16 cellular contexts compared by ENCODE assay signal in genomic region chr3:131114201-131114600, GRCh38.
DNase-seq lines count a peak whose midpoint lies in the region; TF ChIP-seq lines count a peak whose summit lies in the region.
"Had no signal": no experiment of that assay in that cellular context is flagged by ENCODE, and none has a peak within 500 bp of the region (broad histone marks: within the 10 kb centered on the region; RNA-seq: fewer than 3 reads in every experiment).

No MANE protein-coding gene starts in this region.

- H3K27ac ChIP-seq in left ventricle myocardium inferior (replicated peaks) = no peak overlapping the region
- H3K27ac ChIP-seq: A549, GM23248, HL-60 had no signal

- H3K36me3 ChIP-seq in left ventricle myocardium inferior = no peaks in the 10 kb centered on the region

- no peak for TF ChIP-seq CTCF in foreskin fibroblast (IDR thresholded peaks at IDR 0.05; ENCODE audit: low read depth, low read length)
- no peak for TF ChIP-seq CTCF in left ventricle myocardium inferior (IDR thresholded peaks at IDR 0.05; ENCODE audit: borderline replicate concordance)

- H3K9me3 ChIP-seq in left ventricle myocardium inferior (replicated peaks) = peaks cover 20% of the 10 kb centered on the region
- H3K9me3 ChIP-seq: A549 had no signal

- no peaks in the 10 kb centered on the region for H3K4me1 ChIP-seq in left ventricle myocardium inferior
- H3K4me1 ChIP-seq: A549 had no signal

- H3K4me3 ChIP-seq in foreskin fibroblast (ENCODE audit: low read depth in 1 of 2, low read length in 2 of 2) (no peak overlapping the region), left ventricle myocardium inferior (no peak overlapping the region)
- H3K4me3 ChIP-seq: A549, GM23248 had no signal

- H3K27me3 ChIP-seq in left ventricle myocardium inferior (ENCODE audit: low read depth) = no peaks in the 10 kb centered on the region

- DNase-seq in cerebellum (ENCODE audit: low spot score) = peak; percentile 8
- DNase-seq in foreskin fibroblast = peak; percentile 7 to 23
- peak; percentile 77 for DNase-seq in retina
- DNase-seq in left ventricle myocardium inferior = no peak
- DNase-seq in NAMALWA (ENCODE audit: low spot score) = no peak
- DNase-seq in GF-D8 (lab: John Stamatoyannopoulos, UW) = no peak
- DNase-seq: CD8-positive, alpha-beta T cell; COR-L47; DMS153; DMS79 treated with DMSO at 0.1 percent for 48 hours; EL; GDM1; GM23248; H7 had no signal

- intact Hi-C loops in left ventricle myocardium inferior (cut with micrococcal nuclease) = no loop called here

Comparison
In these comparisons a context has a peak if more than half of its experiments do, and no peak if none do; other contexts are left out.
1. DNase-seq: peak in cerebellum (single experiment), foreskin fibroblast (2 of 2) and retina (single experiment); none in left ventricle myocardium inferior (single experiment), NAMALWA (single experiment) and GF-D8 (single experiment).